30 cellular contexts compared by ENCODE assay signal in the genomic region with DNA sequence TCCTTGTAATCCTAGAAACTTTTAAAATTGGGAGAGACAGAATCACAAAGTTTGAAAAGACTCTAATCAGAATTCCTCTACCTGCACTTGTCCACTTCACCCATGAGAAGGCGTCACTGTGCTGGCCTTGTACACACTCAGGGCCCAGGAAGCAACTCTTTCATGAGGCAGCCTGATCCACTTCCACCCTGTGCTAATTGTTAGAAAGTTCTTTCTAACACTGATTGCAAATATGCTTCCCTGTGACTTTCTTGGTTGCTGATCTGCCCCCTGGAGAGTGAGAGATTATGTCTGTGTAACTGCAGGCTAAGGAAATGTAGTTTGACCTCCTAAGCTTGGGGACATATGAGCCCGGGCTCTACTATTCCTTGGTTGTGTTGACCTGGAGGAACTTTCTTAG.
DNase-seq lines count a peak whose midpoint lies in the region; ATAC-seq and TF ChIP-seq lines count a peak whose summit lies in the region.
"Had no signal": no experiment of that assay in that cellular context is flagged by ENCODE, and none has a peak within 500 bp of the region (broad histone marks: within the 10 kb centered on the region; RNA-seq: fewer than 3 reads in every experiment).

No MANE protein-coding gene starts in this region.

- peak; percentile 67 for ATAC-seq in HCT116
- ATAC-seq in CD8-positive, alpha-beta T cell: no peak
- ATAC-seq: activated naive CD8-positive, alpha-beta T cell treated with anti-CD3 and anti-CD28 coated beads, Interleukin-2, amount 50 U/mL, for 24 hours; heart left ventricle; Panc1 had no signal

- H3K27ac ChIP-seq in A673 (ENCODE audit: low read depth, low read length, poor library complexity, severe bottlenecking) (peak overlapping the region; percentile 41), HCT116 (ENCODE audit: low read depth, low read length) (no peak overlapping the region), SK-N-MC (peak overlapping the region; percentile 56; the same call in 1 of the 2 replicates), stomach (no peak overlapping the region)
- no peak overlapping the region for H3K27ac ChIP-seq in CD8-positive, alpha-beta T cell (ENCODE audit: low read depth, low read length)
- H3K27ac ChIP-seq: esophagus squamous epithelium, heart left ventricle had no signal

- no peaks in the 10 kb centered on the region for H4K20me1 ChIP-seq in HCT116 (ENCODE audit: insufficient read depth)

- H3K4me3 Mint-ChIP-seq in CD8-positive, alpha-beta T cell: no peak overlapping the region
- H3K4me3 Mint-ChIP-seq: activated B cell treated with CpG ODN at 0.5 μM for 24 hours; activated CD4-positive, alpha-beta T cell treated with anti-CD3 and anti-CD28 coated beads, Interleukin-2, amount 10 ng/mL, durations not matched to agents 7 days and 5 days; activated naive CD8-positive, alpha-beta T cell treated with anti-CD3 and anti-CD28 coated beads, Interleukin-2, amount 50 U/mL, for 24 hours; CD8-positive, alpha-beta memory T cell had no signal

- H3K4me3 ChIP-seq in A673 (ENCODE audit: low read depth, low read length, poor library complexity, severe bottlenecking): no peak overlapping the region
- no peak overlapping the region for H3K4me3 ChIP-seq in HCT116 (replicated peaks in 1 of 2; ENCODE audit: low read depth in 1 of 2, low read length in 2 of 2)
- no peak overlapping the region for H3K4me3 ChIP-seq in SK-N-MC
- H3K4me3 ChIP-seq in epithelial cell of proximal tubule (ENCODE audit: low read depth, low read length): no peak overlapping the region
- no peak overlapping the region for H3K4me3 ChIP-seq in stomach
- no peak overlapping the region for H3K4me3 ChIP-seq in CD8-positive, alpha-beta T cell (ENCODE audit: low read depth, low read length)
- H3K4me3 ChIP-seq: esophagus squamous epithelium, HAP-1, heart left ventricle had no signal

- H3K4me2 ChIP-seq in HCT116 (ENCODE audit: low read length): no peak overlapping the region

- no peak for TF ChIP-seq EP300 in stomach (IDR thresholded peaks at IDR 0.05)

- 64 to 78% (median 69%) methylated on average over 2 of the region's 2 CpGs for WGBS in stomach, 5 donors

- intact Hi-C loops in A673 (cut with micrococcal nuclease; ENCODE audit: unreplicated experiment) (no loop called here), HCT116 (cut with micrococcal nuclease) (no loop called here), stomach (cut with DNase I; ENCODE audit: low total_unique reads) (no loop called here)
- intact Hi-C loops in CD8-positive, alpha-beta T cell (cut with DNase I, micrococcal nuclease): no loop called here

- no peaks in the 10 kb centered on the region for H3K36me3 ChIP-seq in A673 (ENCODE audit: insufficient read depth, low read length, poor library complexity, severe bottlenecking)
- no peaks in the 10 kb centered on the region for H3K36me3 ChIP-seq in HCT116 (ENCODE audit: control insufficient read depth in 1 of 2, insufficient read depth in 2 of 2, low read length in 2 of 2)
- no peaks in the 10 kb centered on the region for H3K36me3 ChIP-seq in SK-N-MC (ENCODE audit: insufficient read depth, low read length)
- H3K36me3 ChIP-seq in stomach: no peaks in the 10 kb centered on the region
- H3K36me3 ChIP-seq in CD8-positive, alpha-beta T cell (ENCODE audit: insufficient read depth, low read length): no peaks in the 10 kb centered on the region
- H3K36me3 ChIP-seq: esophagus squamous epithelium, HAP-1, heart left ventricle had no signal

- no peak overlapping the region for H3K27ac Mint-ChIP-seq in CD8-positive, alpha-beta T cell
- H3K27ac Mint-ChIP-seq: activated B cell treated with CpG ODN at 0.5 μM for 24 hours; activated CD4-positive, alpha-beta T cell treated with anti-CD3 and anti-CD28 coated beads, Interleukin-2, amount 10 ng/mL, durations not matched to agents 7 days and 5 days; activated naive CD8-positive, alpha-beta T cell treated with anti-CD3 and anti-CD28 coated beads, Interleukin-2, amount 50 U/mL, for 24 hours; CD8-positive, alpha-beta memory T cell had no signal

- H2AFZ ChIP-seq in HCT116 (ENCODE audit: low read depth, low read length, poor library complexity, severe bottlenecking): no peak overlapping the region

- 0 out of 2 replicates have a peak, but pooled peaks have one; percentile 29 for TF ChIP-seq RAD21 in HCT116 (IDR thresholded peaks at IDR 0.05; ENCODE audit: low read depth)

- no peaks in the 10 kb centered on the region for H3K4me1 Mint-ChIP-seq in CD8-positive, alpha-beta T cell (ENCODE audit: low read depth)
- H3K4me1 Mint-ChIP-seq: activated B cell treated with CpG ODN at 0.5 μM for 24 hours; activated CD4-positive, alpha-beta T cell treated with anti-CD3 and anti-CD28 coated beads, Interleukin-2, amount 10 ng/mL, durations not matched to agents 7 days and 5 days; activated naive CD8-positive, alpha-beta T cell treated with anti-CD3 and anti-CD28 coated beads, Interleukin-2, amount 50 U/mL, for 24 hours; CD8-positive, alpha-beta memory T cell had no signal

- POLR2A ChIA-PET in A673 (lab: Charles Lee; ENCODE audit: low non-redundant PET) (no interaction called here), HCT116 (lab: Charles Lee) (no interaction called here)
- POLR2A ChIA-PET in CD8-positive, alpha-beta T cell (lab: Charles Lee): no interaction called here

- no TSS peak for BruUV-seq in A673 (replicated peaks; lab: Mats Ljungman, UMichigan)
- no TSS peak for BruUV-seq in HCT116 (replicated peaks; lab: Mats Ljungman, UMichigan)

- no peaks in the 10 kb centered on the region for H3K9me3 ChIP-seq in A673 (ENCODE audit: low read depth, low read length, poor library complexity, severe bottlenecking)
- H3K9me3 ChIP-seq in HCT116 (ENCODE audit: control insufficient read depth in 1 of 2, insufficient read depth in 1 of 2, low read depth in 1 of 2, low read length in 2 of 2): no peaks in the 10 kb centered on the region
- H3K9me3 ChIP-seq in SK-N-MC (ENCODE audit: low read depth, low read length): no peaks in the 10 kb centered on the region
- no peaks in the 10 kb centered on the region for H3K9me3 ChIP-seq in stomach
- no peaks in the 10 kb centered on the region for H3K9me3 ChIP-seq in CD8-positive, alpha-beta T cell (ENCODE audit: low read length)
- H3K9me3 ChIP-seq: esophagus squamous epithelium, HAP-1, heart left ventricle had no signal

- CTCF ChIA-PET in A673 (lab: Charles Lee) (no interaction called here), HCT116 (lab: Charles Lee) (no interaction called here)
- CTCF ChIA-PET in CD8-positive, alpha-beta T cell (lab: Charles Lee): no interaction called here

- DNase-seq in A673 (ENCODE audit: low spot score): peak; percentile 73
- no peak for DNase-seq in HCT116 (ENCODE audit: low read depth, low spot score)
- no peak for DNase-seq in SK-N-MC (ENCODE audit: low read depth, low spot score)
- no peak for DNase-seq in epithelial cell of proximal tubule (ENCODE audit: low read depth)
- no peak for DNase-seq in stomach
- DNase-seq in COR-L47 (lab: John Stamatoyannopoulos, UW): no peak
- DNase-seq in CD8-positive, alpha-beta T cell: no peak
- DNase-seq in putamen (ENCODE audit: low spot score): no peak
- DNase-seq: activated B cell treated with CpG ODN at 0.5 μM for 24 hours; activated CD4-positive, alpha-beta T cell treated with anti-CD3 and anti-CD28 coated beads, Interleukin-2, amount 10 ng/mL, durations not matched to agents 7 days and 5 days; activated naive CD8-positive, alpha-beta T cell treated with anti-CD3 and anti-CD28 coated beads, Interleukin-2, amount 50 U/mL, for 24 hours; activated T-cell treated with anti-CD3 and anti-CD28 coated beads, Interleukin-2, amount 50 U/mL, for 48 hours; caudate nucleus; CD8-positive, alpha-beta memory T cell; dermis blood vessel endothelial cell; DMS 273 treated with DMSO at 0.1 percent for 48 hours; EL; esophagus squamous epithelium; foreskin melanocyte; heart left ventricle; NCI-H1105; NCI-H187 treated with DMSO at 0.1 percent for 48 hours; NCI-H526; occipital lobe; Right ventricle myocardium superior; stimulated activated CD4-positive, alpha-beta T cell treated with anti-CD3 and anti-CD28 coated beads, Interleukin-4, amount 100 ng/mL, for 4 hours; substantia nigra; T-helper 9 cell had no signal

- no peaks in the 10 kb centered on the region for H3K79me2 ChIP-seq in HCT116 (ENCODE audit: insufficient read depth, low read length)

- H3K27me3 Mint-ChIP-seq in CD8-positive, alpha-beta T cell (ENCODE audit: low read depth): no peaks in the 10 kb centered on the region
- H3K27me3 Mint-ChIP-seq: activated naive CD8-positive, alpha-beta T cell treated with anti-CD3 and anti-CD28 coated beads, Interleukin-2, amount 50 U/mL, for 24 hours; CD8-positive, alpha-beta memory T cell had no signal

- TF ChIP-seq POLR2A in HCT116 (IDR thresholded peaks at IDR 0.05; ENCODE audit: borderline replicate concordance, extremely low read depth, insufficient read depth, insufficient read length) (no peak), stomach (IDR thresholded peaks at IDR 0.05) (no peak)

- no peaks in the 10 kb centered on the region for H3K27me3 ChIP-seq in A673 (replicated peaks; ENCODE audit: insufficient read depth, low read depth, low read length, poor library complexity)
- H3K27me3 ChIP-seq in HCT116 (ENCODE audit: insufficient read depth, low read length): no peaks in the 10 kb centered on the region
- no peaks in the 10 kb centered on the region for H3K27me3 ChIP-seq in stomach
- no peaks in the 10 kb centered on the region for H3K27me3 ChIP-seq in CD8-positive, alpha-beta T cell (ENCODE audit: insufficient read depth, low read length)
- H3K27me3 ChIP-seq: esophagus squamous epithelium had no signal

- H3K4me1 ChIP-seq in A673 (ENCODE audit: insufficient read depth, low read length, poor library complexity, severe bottlenecking): peaks cover 37% of the 10 kb centered on the region
- no peaks in the 10 kb centered on the region for H3K4me1 ChIP-seq in HCT116 (ENCODE audit: control insufficient read depth in 1 of 2, insufficient read depth in 2 of 2, low read length in 2 of 2)
- H3K4me1 ChIP-seq in stomach: no peaks in the 10 kb centered on the region
- H3K4me1 ChIP-seq in CD8-positive, alpha-beta T cell (ENCODE audit: insufficient read depth, low read length): no peaks in the 10 kb centered on the region
- H3K4me1 ChIP-seq: esophagus squamous epithelium, HAP-1, heart left ventricle had no signal

- no peaks in the 10 kb centered on the region for H3K9me2 ChIP-seq in HCT116 (ENCODE audit: insufficient read depth)

- no peaks in the 10 kb centered on the region for H3K36me3 Mint-ChIP-seq in CD8-positive, alpha-beta T cell

- TF ChIP-seq CTCF in A673 (conservative IDR thresholded peaks at IDR 0.05; ENCODE audit: low read depth, low read length) (0 out of 2 replicates have a peak, but pooled peaks have one; percentile 29), HCT116 (IDR thresholded peaks at IDR 0.05 in 2 of 3, conservative IDR thresholded peaks at IDR 0.05 in 1 of 3; ENCODE audit: borderline replicate concordance in 1 of 3, insufficient read depth in 1 of 3, low read depth in 2 of 3, low read length in 2 of 3) (peak in 2 of 3 experiments; percentile 3 to 25; a peak in 3 of 6 replicates), epithelial cell of proximal tubule (conservative IDR thresholded peaks at IDR 0.05; ENCODE audit: low read depth, low read length) (peak; percentile 17), stomach (IDR thresholded peaks at IDR 0.05) (no peak)
- no peak for TF ChIP-seq CTCF in CD8-positive, alpha-beta T cell (IDR thresholded peaks at IDR 0.05)

- H3K9ac ChIP-seq in HCT116 (ENCODE audit: low read length): no peak overlapping the region
- no peak overlapping the region for H3K9ac ChIP-seq in SK-N-MC (ENCODE audit: insufficient read length)

- RAD21 ChIA-PET in HCT116 (lab: Charles Lee; ENCODE audit: low non-redundant PET in 1 of 2, low total read pairs in 2 of 2, uncharacterized antibody in 2 of 2, unreplicated experiment in 2 of 2): no interaction called here

- no peaks in the 10 kb centered on the region for H3K9me3 Mint-ChIP-seq in CD8-positive, alpha-beta T cell
- H3K9me3 Mint-ChIP-seq: activated B cell treated with CpG ODN at 0.5 μM for 24 hours; activated CD4-positive, alpha-beta T cell treated with anti-CD3 and anti-CD28 coated beads, Interleukin-2, amount 10 ng/mL, durations not matched to agents 7 days and 5 days; activated naive CD8-positive, alpha-beta T cell treated with anti-CD3 and anti-CD28 coated beads, Interleukin-2, amount 50 U/mL, for 24 hours had no signal

Comparison
In these comparisons a context has a peak if more than half of its experiments do, and no peak if none do; other contexts are left out.
1. H3K27ac ChIP-seq: peak in A673 (single experiment) and SK-N-MC (single experiment); none in HCT116 (single experiment), stomach (0 of 5) and CD8-positive, alpha-beta T cell (single experiment).
2. CTCF ChIP-seq: peak in A673 (single experiment), HCT116 (2 of 3) and epithelial cell of proximal tubule (single experiment); none in stomach (0 of 7) and CD8-positive, alpha-beta T cell (single experiment).